Comparison of ENCODE assay signal across 10 cellular contexts in the genomic region with DNA sequence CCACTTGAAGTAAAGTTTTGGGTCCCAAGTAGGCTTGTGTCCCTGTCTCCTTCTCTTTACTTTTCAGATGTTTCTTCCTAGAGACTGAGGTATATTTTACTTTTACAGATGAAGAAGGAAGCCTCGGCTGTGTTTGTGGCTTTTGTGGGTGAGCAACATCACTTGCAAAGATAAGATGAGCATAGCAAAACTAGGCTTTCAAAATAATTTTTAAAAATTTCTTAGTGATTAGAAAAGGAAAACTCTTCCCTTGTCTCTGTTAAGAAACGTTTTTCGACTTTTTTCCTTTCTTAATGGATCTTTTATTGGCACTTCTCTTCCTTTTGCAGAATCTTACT. TPM values are rescaled to one million over a fixed set of nuclear protein-coding genes. Genes with fewer than 3 reads are reported as not detected.
DNase-seq lines count a peak whose midpoint lies in the region; ATAC-seq, FAIRE-seq and TF ChIP-seq lines count a peak whose summit lies in the region.
"Had no signal": no experiment of that assay in that cellular context is flagged by ENCODE, and none has a peak within 500 bp of the region (broad histone marks: within the 10 kb centered on the region; RNA-seq: fewer than 3 reads in every experiment).

No MANE protein-coding gene starts in this region.

- H2AFZ ChIP-seq in keratinocyte (ENCODE audit: control insufficient read depth, low read length), result no peak overlapping the region

- H3K9me3 Mint-ChIP-seq in endothelial cell (ENCODE audit: unreplicated experiment), result no peaks in the 10 kb centered on the region

- no peak overlapping the region for H3K4me3 Mint-ChIP-seq in endothelial cell (ENCODE audit: unreplicated experiment)

- H3K9me1 ChIP-seq in keratinocyte (ENCODE audit: control insufficient read depth, extremely low read depth, insufficient read depth, low read length), result peaks cover 7% of the 10 kb centered on the region

- no peak overlapping the region for H3K27ac Mint-ChIP-seq in endothelial cell (ENCODE audit: unreplicated experiment)

- no peaks in the 10 kb centered on the region for H3K36me3 Mint-ChIP-seq in endothelial cell (ENCODE audit: low read depth, unreplicated experiment)

- dilution Hi-C loops in keratinocyte (cut with MboI; ENCODE audit: extremely low pct_ligation_motif_present, low sequenced_read_pairs), result no loop called here

- ATAC-seq in GM21526 (IDR thresholded peaks at IDR 0.05; ENCODE audit: low FRiP score, unreplicated experiment), result no peak
- ATAC-seq: heart right ventricle had no signal

- peaks cover 94% of the 10 kb centered on the region for H3K79me2 ChIP-seq in keratinocyte (ENCODE audit: control insufficient read depth, insufficient read depth, low read length)

- H3K36me3 ChIP-seq in keratinocyte (ENCODE audit: control insufficient read depth in 2 of 2, extremely low read depth in 1 of 2, insufficient read depth in 2 of 2, low read length in 2 of 2) (peaks cover 3 to 7% of the 10 kb centered on the region in 2 experiments), urinary bladder (ENCODE audit: insufficient read depth) (no peaks in the 10 kb centered on the region)
- H3K36me3 ChIP-seq: heart right ventricle had no signal

- H3K27ac ChIP-seq in keratinocyte (ENCODE audit: control insufficient read depth, insufficient read depth, low read length) (peak overlapping the region; percentile 79), urinary bladder (ENCODE audit: low read depth) (peak overlapping the region; percentile 32)

- peak overlapping the region; percentile 74 for H3K4me2 ChIP-seq in keratinocyte (ENCODE audit: control insufficient read depth, extremely low read depth, insufficient read depth, low read depth, low read length)

- peaks cover 38% of the 10 kb centered on the region for H3K4me1 Mint-ChIP-seq in endothelial cell (ENCODE audit: unreplicated experiment)

- peak overlapping the region; percentile 45 for H3K9ac ChIP-seq in keratinocyte (ENCODE audit: control insufficient read depth, extremely low read depth, insufficient read depth, low read length)

- H4K20me1 ChIP-seq in keratinocyte (ENCODE audit: control insufficient read depth, extremely low read depth, insufficient read depth, low read length), result no peaks in the 10 kb centered on the region

- H3K4me1 ChIP-seq in keratinocyte (ENCODE audit: control insufficient read depth, extremely low read depth, insufficient read depth, low read length) (peaks cover 78% of the 10 kb centered on the region), urinary bladder (ENCODE audit: insufficient read depth) (peaks cover 2% of the 10 kb centered on the region)

- H3K4me3 ChIP-seq in WI38 (ENCODE audit: low read depth, low read length) (peak overlapping the region; percentile 40), keratinocyte (ENCODE audit: control insufficient read depth in 2 of 3, extremely low read depth in 1 of 3, insufficient read depth in 2 of 3, low read depth in 1 of 3, low read length in 3 of 3) (peak overlapping the region in 2 of 3 experiments; percentile 44 to 47), urinary bladder (ENCODE audit: low read depth, low read length) (no peak overlapping the region)

- no peaks in the 10 kb centered on the region for H3K27me3 Mint-ChIP-seq in endothelial cell (ENCODE audit: unreplicated experiment)

- no peak for TF ChIP-seq CTCF in WI38 (IDR thresholded peaks at IDR 0.05; ENCODE audit: low read depth, low read length)
- TF ChIP-seq CTCF in keratinocyte (optimal IDR thresholded peaks at IDR 0.05 in 1 of 3, IDR thresholded peaks at IDR 0.05 in 1 of 3, conservative IDR thresholded peaks at IDR 0.05 in 1 of 3; ENCODE audit: extremely low read depth in 1 of 3, insufficient read depth in 2 of 3, low read length in 3 of 3), result no peak
- TF ChIP-seq CTCF in endothelial cell (IDR thresholded peaks at IDR 0.05; ENCODE audit: unreplicated experiment), result no peak

- WGBS in urinary bladder, result 49% methylated on average over 3 of the region's 3 CpGs

- no peaks in the 10 kb centered on the region for H3K9me3 ChIP-seq in keratinocyte (ENCODE audit: control insufficient read depth, low read depth, low read length)
- H3K9me3 ChIP-seq: heart right ventricle had no signal

- no peaks in the 10 kb centered on the region for H3K27me3 ChIP-seq in keratinocyte (ENCODE audit: control insufficient read depth, extremely low read depth, insufficient read depth, low read length)
- H3K27me3 ChIP-seq: heart right ventricle had no signal

- peak; percentile 29 for DNase-seq in stimulated activated CD4-positive, alpha-beta T cell treated with anti-CD3 and anti-CD28 coated beads, Interleukin-15, amount 100 ng/mL, for 24 hours
- DNase-seq in stimulated activated CD4-positive, alpha-beta T cell treated with anti-CD3 and anti-CD28 coated beads, Interleukin-1b, Interleukin-23, amount 100 ng/mL, for 48 hours, result no peak
- no peak for DNase-seq in keratinocyte (ENCODE audit: low read depth, low spot score)
- no peak for DNase-seq in endothelial cell (ENCODE audit: low spot score)
- DNase-seq in NCI-H446 treated with DMSO at 0.1 percent for 48 hours (lab: John Stamatoyannopoulos, UW), result no peak
- DNase-seq: heart right ventricle, NCI-H1417 treated with DMSO at 0.1 percent for 48 hours had no signal

- no peak for FAIRE-seq in keratinocyte (lab: Jason Lieb, UNC)

RNA-seq across cellular contexts. Expression of gene PTPN1, which starts 7.6 kb away (rescaled TPM):
- polyA plus RNA-seq in keratinocyte, result 53.3 to 67.4 TPM (median 61.6 TPM) in 3 replicates
- 14.0 TPM for polyA plus RNA-seq in keratinocyte (2011; ENCODE audit: low read depth)
- 71.8 and 85.6 TPM in 2 replicates for polyA plus RNA-seq in keratinocyte (2011; cell fraction: cytosol; rRNA removed)
- 107 and 110 TPM in 2 replicates for polyA plus RNA-seq in keratinocyte (2011; cell fraction: nucleus; rRNA removed)
- 42.2 and 66.1 TPM in 2 replicates for polyA plus RNA-seq in keratinocyte (2012; ENCODE audit: low replicate concordance)
- polyA minus RNA-seq in keratinocyte, result 65.6 to 73.7 TPM (median 70.3 TPM) in 3 replicates
- polyA minus RNA-seq in keratinocyte (2011; cell fraction: cytosol; rRNA and poly(A)+ RNA removed), result 61.6 TPM
- 38.7 and 64.7 TPM in 2 replicates for polyA minus RNA-seq in keratinocyte (2011; cell fraction: nucleus; rRNA and poly(A)+ RNA removed)
- total RNA-seq in urinary bladder, result 15.0 TPM
- 26.4 TPM for polyA plus RNA-seq in urinary bladder
- 46.0 TPM for total RNA-seq in endothelial cell (ENCODE audit: unreplicated experiment)
